24 cellular contexts compared by ENCODE assay signal in genomic region chr11:7968686-7969085, GRCh38. TPM values are rescaled to one million over a fixed set of nuclear protein-coding genes. Genes with fewer than 3 reads are reported as not detected.
"Had no signal": no experiment of that assay in that cellular context is flagged by ENCODE, and none has a peak within 500 bp of the region (broad histone marks: within the 10 kb centered on the region; RNA-seq: fewer than 3 reads in every experiment).

No MANE protein-coding gene starts in this region.

- H3K9me3 Mint-ChIP-seq: activated naive CD4-positive, alpha-beta T cell treated with anti-CD3 and anti-CD28 coated beads for 36 hours; activated naive CD8-positive, alpha-beta T cell treated with anti-CD3 and anti-CD28 coated beads, Interleukin-2, amount 50 U/mL, for 24 hours; activated T-helper 17 cell treated with anti-CD3 and anti-CD28 coated beads, Interleukin-2, amount 50 U/mL, for 72 hours; neural crest cell had no signal

- H3K4me1 Mint-ChIP-seq: activated naive CD8-positive, alpha-beta T cell treated with anti-CD3 and anti-CD28 coated beads, Interleukin-2, amount 50 U/mL, for 24 hours; activated T-helper 17 cell treated with anti-CD3 and anti-CD28 coated beads, Interleukin-2, amount 50 U/mL, for 72 hours; neural crest cell had no signal

- ATAC-seq: activated naive CD8-positive, alpha-beta T cell treated with anti-CD3 and anti-CD28 coated beads, Interleukin-2, amount 50 U/mL, for 24 hours; activated T-helper 17 cell treated with anti-CD3 and anti-CD28 coated beads, Interleukin-2, amount 50 U/mL, for 72 hours; heart right ventricle; left cardiac atrium; lower lobe of right lung had no signal

- H3K9me3 ChIP-seq: ascending aorta, esophagus muscularis mucosa, heart right ventricle, lower lobe of right lung, ovary, tibial artery had no signal

- H3K27ac ChIP-seq: ascending aorta, cardiac muscle cell, esophagus muscularis mucosa, heart right ventricle, lower lobe of right lung, ovary, tibial artery, VCaP had no signal

- H3K27ac Mint-ChIP-seq: activated naive CD4-positive, alpha-beta T cell treated with anti-CD3 and anti-CD28 coated beads for 36 hours; activated naive CD8-positive, alpha-beta T cell treated with anti-CD3 and anti-CD28 coated beads, Interleukin-2, amount 50 U/mL, for 24 hours; activated T-helper 17 cell treated with anti-CD3 and anti-CD28 coated beads, Interleukin-2, amount 50 U/mL, for 72 hours had no signal

- H3K4me3 Mint-ChIP-seq: activated naive CD4-positive, alpha-beta T cell treated with anti-CD3 and anti-CD28 coated beads for 36 hours; activated naive CD8-positive, alpha-beta T cell treated with anti-CD3 and anti-CD28 coated beads, Interleukin-2, amount 50 U/mL, for 24 hours; activated T-helper 17 cell treated with anti-CD3 and anti-CD28 coated beads, Interleukin-2, amount 50 U/mL, for 72 hours; neural crest cell had no signal

- H3K36me3 ChIP-seq: ascending aorta, cardiac muscle cell, esophagus muscularis mucosa, heart right ventricle, lower lobe of right lung, ovary, tibial artery had no signal

- H3K27me3 ChIP-seq: ascending aorta, cardiac muscle cell, esophagus muscularis mucosa, ovary, tibial artery had no signal

- H3K4me3 ChIP-seq: ascending aorta, cardiac muscle cell, esophagus muscularis mucosa, heart right ventricle, lower lobe of right lung, ovary, tibial artery had no signal

- FAIRE-seq: colon, endometrium, frontal cortex had no signal

- DNase-seq: activated CD4-positive, alpha-beta T cell treated with anti-CD3 and anti-CD28 coated beads, Interleukin-2, amount 50 U/mL, for 48 hours; activated naive CD4-positive, alpha-beta T cell treated with anti-CD3 and anti-CD28 coated beads for 36 hours; activated naive CD8-positive, alpha-beta T cell treated with anti-CD3 and anti-CD28 coated beads, Interleukin-2, amount 50 U/mL, for 24 hours; heart right ventricle; left cardiac atrium; lower lobe of right lung; midbrain; ovary; stimulated activated CD4-positive, alpha-beta T cell treated with anti-CD3 and anti-CD28 coated beads, Interleukin-2, amount 100 ng/mL, for 48 hours; stimulated activated naive CD4-positive, alpha-beta T cell; T-helper 1 cell; tibial artery had no signal

- H3K4me1 ChIP-seq: ascending aorta, esophagus muscularis mucosa, heart right ventricle, lower lobe of right lung, tibial artery had no signal

RNA-seq across cellular contexts. Expression of gene NLRP10, which starts 3.4 kb away (rescaled TPM):
- total RNA-seq: activated naive CD4-positive, alpha-beta T cell treated with anti-CD3 and anti-CD28 coated beads for 36 hours; activated T-helper 17 cell treated with anti-CD3 and anti-CD28 coated beads, Interleukin-2, amount 50 U/mL, for 72 hours; ascending aorta; cardiac muscle cell; esophagus muscularis mucosa; frontal cortex; heart right ventricle; left cardiac atrium; lower lobe of right lung; neural crest cell; ovary; subcutaneous adipose tissue had no signal
- polyA plus RNA-seq: cardiac muscle cell, heart right ventricle, ovary had no signal

RNA-seq across cellular contexts. Expression of gene OR10A3, which starts 27.2 kb away (rescaled TPM):
- total RNA-seq: activated naive CD4-positive, alpha-beta T cell treated with anti-CD3 and anti-CD28 coated beads for 36 hours; activated T-helper 17 cell treated with anti-CD3 and anti-CD28 coated beads, Interleukin-2, amount 50 U/mL, for 72 hours; ascending aorta; cardiac muscle cell; esophagus muscularis mucosa; frontal cortex; heart right ventricle; left cardiac atrium; lower lobe of right lung; neural crest cell; ovary; pulmonary artery endothelial cell; subcutaneous adipose tissue had no signal
- polyA plus RNA-seq: cardiac muscle cell, heart right ventricle, ovary had no signal

RNA-seq across cellular contexts. Expression of gene OR10A6, which starts 37.6 kb away (rescaled TPM):
- total RNA-seq: activated naive CD4-positive, alpha-beta T cell treated with anti-CD3 and anti-CD28 coated beads for 36 hours; activated T-helper 17 cell treated with anti-CD3 and anti-CD28 coated beads, Interleukin-2, amount 50 U/mL, for 72 hours; ascending aorta; cardiac muscle cell; esophagus muscularis mucosa; frontal cortex; heart right ventricle; left cardiac atrium; lower lobe of right lung; myocyte; neural crest cell; ovary; pulmonary artery endothelial cell; subcutaneous adipose tissue had no signal
- polyA plus RNA-seq: cardiac muscle cell, heart right ventricle, ovary had no signal
